1 cellular context compared by ENCODE assay signal in the genomic region with DNA sequence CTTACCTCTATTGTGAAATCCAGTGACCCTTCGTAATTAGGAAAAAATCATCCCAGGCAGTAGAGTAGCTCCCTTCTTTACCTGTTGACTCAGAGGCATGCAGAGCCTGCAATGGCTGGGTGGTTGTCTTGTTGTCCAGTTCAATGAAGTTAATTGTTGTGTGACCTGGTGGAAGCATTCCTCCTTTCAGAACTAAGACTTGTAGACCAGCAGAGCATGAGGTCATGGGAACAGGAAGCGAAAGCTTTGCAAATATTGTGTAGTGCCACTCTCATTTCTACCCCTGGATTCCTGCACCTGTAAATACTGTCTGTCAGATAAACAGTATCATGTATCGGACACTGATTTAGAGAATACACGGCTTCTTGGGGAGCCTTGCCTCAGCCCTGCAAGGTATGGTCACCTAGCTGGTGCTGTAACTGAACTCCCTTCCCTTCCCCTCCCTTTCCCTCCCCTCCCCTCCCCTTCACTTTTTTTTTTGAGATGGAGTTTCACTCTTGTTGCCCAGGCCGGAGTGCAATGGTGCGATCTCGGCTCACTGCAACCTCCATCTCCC.
A peak's percentile ranks its signal among the peaks of the same experiment; 100 is the strongest.
TF ChIP-seq lines count a peak whose summit lies in the region.

No MANE protein-coding gene starts in this region.

TF ChIP-seq in HepG2, 621 proteins besides CTCF, POLR2A, EP300 and RAD21 (continued from another document and continues in another):
- TF ChIP-seq ZSCAN9 (CRISPR knock-in tag; IDR thresholded peaks at IDR 0.05; ENCODE audit: borderline replicate concordance), result no peak
- TF ChIP-seq, protein P1, sequence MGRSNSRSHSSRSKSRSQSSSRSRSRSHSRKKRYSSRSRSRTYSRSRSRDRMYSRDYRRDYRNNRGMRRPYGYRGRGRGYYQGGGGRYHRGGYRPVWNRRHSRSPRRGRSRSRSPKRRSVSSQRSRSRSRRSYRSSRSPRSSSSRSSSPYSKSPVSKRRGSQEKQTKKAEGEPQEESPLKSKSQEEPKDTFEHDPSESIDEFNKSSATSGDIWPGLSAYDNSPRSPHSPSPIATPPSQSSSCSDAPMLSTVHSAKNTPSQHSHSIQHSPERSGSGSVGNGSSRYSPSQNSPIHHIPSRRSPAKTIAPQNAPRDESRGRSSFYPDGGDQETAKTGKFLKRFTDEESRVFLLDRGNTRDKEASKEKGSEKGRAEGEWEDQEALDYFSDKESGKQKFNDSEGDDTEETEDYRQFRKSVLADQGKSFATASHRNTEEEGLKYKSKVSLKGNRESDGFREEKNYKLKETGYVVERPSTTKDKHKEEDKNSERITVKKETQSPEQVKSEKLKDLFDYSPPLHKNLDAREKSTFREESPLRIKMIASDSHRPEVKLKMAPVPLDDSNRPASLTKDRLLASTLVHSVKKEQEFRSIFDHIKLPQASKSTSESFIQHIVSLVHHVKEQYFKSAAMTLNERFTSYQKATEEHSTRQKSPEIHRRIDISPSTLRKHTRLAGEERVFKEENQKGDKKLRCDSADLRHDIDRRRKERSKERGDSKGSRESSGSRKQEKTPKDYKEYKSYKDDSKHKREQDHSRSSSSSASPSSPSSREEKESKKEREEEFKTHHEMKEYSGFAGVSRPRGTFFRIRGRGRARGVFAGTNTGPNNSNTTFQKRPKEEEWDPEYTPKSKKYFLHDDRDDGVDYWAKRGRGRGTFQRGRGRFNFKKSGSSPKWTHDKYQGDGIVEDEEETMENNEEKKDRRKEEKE (IDR thresholded peaks at IDR 0.05), result no peak
- TF ChIP-seq MAFG (CRISPR knock-in tag; IDR thresholded peaks at IDR 0.05), result no peak
- TF ChIP-seq ZNF383 (CRISPR knock-in tag; IDR thresholded peaks at IDR 0.05; ENCODE audit: borderline replicate concordance), result no peak
- TF ChIP-seq HNF4A (CRISPR knock-in tag; IDR thresholded peaks at IDR 0.05), result 0 out of 2 replicates have a peak, but pooled peaks have one; percentile 11
- TF ChIP-seq SMARCC2 (IDR thresholded peaks at IDR 0.05), result no peak
- peak; percentile 25; the same call in 1 of the 2 replicates for TF ChIP-seq RARA (CRISPR knock-in tag; IDR thresholded peaks at IDR 0.05)
- TF ChIP-seq ZNF256 (CRISPR knock-in tag; conservative IDR thresholded peaks at IDR 0.05), result no peak
- TF ChIP-seq ZNF644 (CRISPR knock-in tag; IDR thresholded peaks at IDR 0.05; ENCODE audit: low read depth), result 0 out of 2 replicates have a peak, but pooled peaks have one; percentile 23
- TF ChIP-seq, protein P2, sequence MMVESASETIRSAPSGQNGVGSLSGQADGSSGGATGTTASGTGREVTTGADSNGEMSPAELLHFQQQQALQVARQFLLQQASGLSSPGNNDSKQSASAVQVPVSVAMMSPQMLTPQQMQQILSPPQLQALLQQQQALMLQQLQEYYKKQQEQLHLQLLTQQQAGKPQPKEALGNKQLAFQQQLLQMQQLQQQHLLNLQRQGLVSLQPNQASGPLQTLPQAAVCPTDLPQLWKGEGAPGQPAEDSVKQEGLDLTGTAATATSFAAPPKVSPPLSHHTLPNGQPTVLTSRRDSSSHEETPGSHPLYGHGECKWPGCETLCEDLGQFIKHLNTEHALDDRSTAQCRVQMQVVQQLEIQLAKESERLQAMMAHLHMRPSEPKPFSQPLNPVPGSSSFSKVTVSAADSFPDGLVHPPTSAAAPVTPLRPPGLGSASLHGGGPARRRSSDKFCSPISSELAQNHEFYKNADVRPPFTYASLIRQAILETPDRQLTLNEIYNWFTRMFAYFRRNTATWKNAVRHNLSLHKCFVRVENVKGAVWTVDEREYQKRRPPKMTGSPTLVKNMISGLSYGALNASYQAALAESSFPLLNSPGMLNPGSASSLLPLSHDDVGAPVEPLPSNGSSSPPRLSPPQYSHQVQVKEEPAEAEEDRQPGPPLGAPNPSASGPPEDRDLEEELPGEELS (CRISPR knock-in tag; IDR thresholded peaks at IDR 0.05), result no peak; the same call in 1 of the 2 replicates
- TF ChIP-seq, protein P3, sequence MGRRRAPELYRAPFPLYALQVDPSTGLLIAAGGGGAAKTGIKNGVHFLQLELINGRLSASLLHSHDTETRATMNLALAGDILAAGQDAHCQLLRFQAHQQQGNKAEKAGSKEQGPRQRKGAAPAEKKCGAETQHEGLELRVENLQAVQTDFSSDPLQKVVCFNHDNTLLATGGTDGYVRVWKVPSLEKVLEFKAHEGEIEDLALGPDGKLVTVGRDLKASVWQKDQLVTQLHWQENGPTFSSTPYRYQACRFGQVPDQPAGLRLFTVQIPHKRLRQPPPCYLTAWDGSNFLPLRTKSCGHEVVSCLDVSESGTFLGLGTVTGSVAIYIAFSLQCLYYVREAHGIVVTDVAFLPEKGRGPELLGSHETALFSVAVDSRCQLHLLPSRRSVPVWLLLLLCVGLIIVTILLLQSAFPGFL (CRISPR knock-in tag; IDR thresholded peaks at IDR 0.05), result no peak
- no peak for TF ChIP-seq ZNF75D (CRISPR knock-in tag; IDR thresholded peaks at IDR 0.05; ENCODE audit: borderline replicate concordance)
- no peak for TF ChIP-seq ZNF713 (CRISPR knock-in tag; IDR thresholded peaks at IDR 0.05)
- TF ChIP-seq SOX6 (IDR thresholded peaks at IDR 0.05), result no peak
- TF ChIP-seq SOX6 (CRISPR knock-in tag; IDR thresholded peaks at IDR 0.05), result peak; percentile 41; the same call in 1 of the 2 replicates
- TF ChIP-seq, protein P4, sequence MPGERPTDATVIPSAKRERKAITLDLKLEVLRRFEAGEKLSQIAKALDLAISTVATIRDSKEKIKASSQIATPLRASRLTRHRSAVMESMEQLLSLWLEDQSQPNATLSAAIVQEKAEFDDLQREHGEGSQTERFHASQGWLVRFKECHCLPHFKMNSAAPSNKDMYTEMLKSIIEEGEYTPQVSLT (CRISPR knock-in tag; IDR thresholded peaks at IDR 0.05; ENCODE audit: borderline replicate concordance, low read depth), result no peak
- TF ChIP-seq, protein P5, sequence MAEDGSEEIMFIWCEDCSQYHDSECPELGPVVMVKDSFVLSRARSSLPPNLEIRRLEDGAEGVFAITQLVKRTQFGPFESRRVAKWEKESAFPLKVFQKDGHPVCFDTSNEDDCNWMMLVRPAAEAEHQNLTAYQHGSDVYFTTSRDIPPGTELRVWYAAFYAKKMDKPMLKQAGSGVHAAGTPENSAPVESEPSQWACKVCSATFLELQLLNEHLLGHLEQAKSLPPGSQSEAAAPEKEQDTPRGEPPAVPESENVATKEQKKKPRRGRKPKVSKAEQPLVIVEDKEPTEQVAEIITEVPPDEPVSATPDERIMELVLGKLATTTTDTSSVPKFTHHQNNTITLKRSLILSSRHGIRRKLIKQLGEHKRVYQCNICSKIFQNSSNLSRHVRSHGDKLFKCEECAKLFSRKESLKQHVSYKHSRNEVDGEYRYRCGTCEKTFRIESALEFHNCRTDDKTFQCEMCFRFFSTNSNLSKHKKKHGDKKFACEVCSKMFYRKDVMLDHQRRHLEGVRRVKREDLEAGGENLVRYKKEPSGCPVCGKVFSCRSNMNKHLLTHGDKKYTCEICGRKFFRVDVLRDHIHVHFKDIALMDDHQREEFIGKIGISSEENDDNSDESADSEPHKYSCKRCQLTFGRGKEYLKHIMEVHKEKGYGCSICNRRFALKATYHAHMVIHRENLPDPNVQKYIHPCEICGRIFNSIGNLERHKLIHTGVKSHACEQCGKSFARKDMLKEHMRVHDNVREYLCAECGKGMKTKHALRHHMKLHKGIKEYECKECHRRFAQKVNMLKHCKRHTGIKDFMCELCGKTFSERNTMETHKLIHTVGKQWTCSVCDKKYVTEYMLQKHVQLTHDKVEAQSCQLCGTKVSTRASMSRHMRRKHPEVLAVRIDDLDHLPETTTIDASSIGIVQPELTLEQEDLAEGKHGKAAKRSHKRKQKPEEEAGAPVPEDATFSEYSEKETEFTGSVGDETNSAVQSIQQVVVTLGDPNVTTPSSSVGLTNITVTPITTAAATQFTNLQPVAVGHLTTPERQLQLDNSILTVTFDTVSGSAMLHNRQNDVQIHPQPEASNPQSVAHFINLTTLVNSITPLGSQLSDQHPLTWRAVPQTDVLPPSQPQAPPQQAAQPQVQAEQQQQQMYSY (CRISPR knock-in tag; IDR thresholded peaks at IDR 0.05), result no peak
- TF ChIP-seq, protein P6, sequence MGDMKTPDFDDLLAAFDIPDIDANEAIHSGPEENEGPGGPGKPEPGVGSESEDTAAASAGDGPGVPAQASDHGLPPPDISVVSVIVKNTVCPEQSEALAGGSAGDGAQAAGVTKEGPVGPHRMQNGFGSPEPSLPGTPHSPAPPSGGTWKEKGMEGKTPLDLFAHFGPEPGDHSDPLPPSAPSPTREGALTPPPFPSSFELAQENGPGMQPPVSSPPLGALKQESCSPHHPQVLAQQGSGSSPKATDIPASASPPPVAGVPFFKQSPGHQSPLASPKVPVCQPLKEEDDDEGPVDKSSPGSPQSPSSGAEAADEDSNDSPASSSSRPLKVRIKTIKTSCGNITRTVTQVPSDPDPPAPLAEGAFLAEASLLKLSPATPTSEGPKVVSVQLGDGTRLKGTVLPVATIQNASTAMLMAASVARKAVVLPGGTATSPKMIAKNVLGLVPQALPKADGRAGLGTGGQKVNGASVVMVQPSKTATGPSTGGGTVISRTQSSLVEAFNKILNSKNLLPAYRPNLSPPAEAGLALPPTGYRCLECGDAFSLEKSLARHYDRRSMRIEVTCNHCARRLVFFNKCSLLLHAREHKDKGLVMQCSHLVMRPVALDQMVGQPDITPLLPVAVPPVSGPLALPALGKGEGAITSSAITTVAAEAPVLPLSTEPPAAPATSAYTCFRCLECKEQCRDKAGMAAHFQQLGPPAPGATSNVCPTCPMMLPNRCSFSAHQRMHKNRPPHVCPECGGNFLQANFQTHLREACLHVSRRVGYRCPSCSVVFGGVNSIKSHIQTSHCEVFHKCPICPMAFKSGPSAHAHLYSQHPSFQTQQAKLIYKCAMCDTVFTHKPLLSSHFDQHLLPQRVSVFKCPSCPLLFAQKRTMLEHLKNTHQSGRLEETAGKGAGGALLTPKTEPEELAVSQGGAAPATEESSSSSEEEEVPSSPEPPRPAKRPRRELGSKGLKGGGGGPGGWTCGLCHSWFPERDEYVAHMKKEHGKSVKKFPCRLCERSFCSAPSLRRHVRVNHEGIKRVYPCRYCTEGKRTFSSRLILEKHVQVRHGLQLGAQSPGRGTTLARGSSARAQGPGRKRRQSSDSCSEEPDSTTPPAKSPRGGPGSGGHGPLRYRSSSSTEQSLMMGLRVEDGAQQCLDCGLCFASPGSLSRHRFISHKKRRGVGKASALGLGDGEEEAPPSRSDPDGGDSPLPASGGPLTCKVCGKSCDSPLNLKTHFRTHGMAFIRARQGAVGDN (CRISPR knock-in tag; IDR thresholded peaks at IDR 0.05), result no peak
- TF ChIP-seq KMT2A (CRISPR knock-in tag; IDR thresholded peaks at IDR 0.05), result no peak
- no peak for TF ChIP-seq PHF20 (CRISPR knock-in tag; IDR thresholded peaks at IDR 0.05)
- no peak for TF ChIP-seq MYC (CRISPR knock-in tag; IDR thresholded peaks at IDR 0.05; ENCODE audit: borderline replicate concordance)
- TF ChIP-seq ZNF773 (CRISPR knock-in tag; IDR thresholded peaks at IDR 0.05; ENCODE audit: borderline replicate concordance), result no peak
- TF ChIP-seq, protein P7, sequence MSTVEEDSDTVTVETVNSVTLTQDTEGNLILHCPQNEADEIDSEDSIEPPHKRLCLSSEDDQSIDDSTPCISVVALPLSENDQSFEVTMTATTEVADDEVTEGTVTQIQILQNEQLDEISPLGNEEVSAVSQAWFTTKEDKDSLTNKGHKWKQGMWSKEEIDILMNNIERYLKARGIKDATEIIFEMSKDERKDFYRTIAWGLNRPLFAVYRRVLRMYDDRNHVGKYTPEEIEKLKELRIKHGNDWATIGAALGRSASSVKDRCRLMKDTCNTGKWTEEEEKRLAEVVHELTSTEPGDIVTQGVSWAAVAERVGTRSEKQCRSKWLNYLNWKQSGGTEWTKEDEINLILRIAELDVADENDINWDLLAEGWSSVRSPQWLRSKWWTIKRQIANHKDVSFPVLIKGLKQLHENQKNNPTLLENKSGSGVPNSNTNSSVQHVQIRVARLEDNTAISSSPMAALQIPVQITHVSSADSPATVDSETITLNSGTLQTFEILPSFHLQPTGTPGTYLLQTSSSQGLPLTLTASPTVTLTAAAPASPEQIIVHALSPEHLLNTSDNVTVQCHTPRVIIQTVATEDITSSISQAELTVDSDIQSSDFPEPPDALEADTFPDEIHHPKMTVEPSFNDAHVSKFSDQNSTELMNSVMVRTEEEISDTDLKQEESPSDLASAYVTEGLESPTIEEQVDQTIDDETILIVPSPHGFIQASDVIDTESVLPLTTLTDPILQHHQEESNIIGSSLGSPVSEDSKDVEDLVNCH (CRISPR knock-in tag; IDR thresholded peaks at IDR 0.05), result no peak
- TF ChIP-seq TAF15 (IDR thresholded peaks at IDR 0.05; ENCODE audit: low read depth, low read length, poor library complexity, severe bottlenecking), result no peak
- TF ChIP-seq HOXA3 (CRISPR knock-in tag; IDR thresholded peaks at IDR 0.05), result peak; percentile 19; the same call in 1 of the 2 replicates
- TF ChIP-seq, protein P8, sequence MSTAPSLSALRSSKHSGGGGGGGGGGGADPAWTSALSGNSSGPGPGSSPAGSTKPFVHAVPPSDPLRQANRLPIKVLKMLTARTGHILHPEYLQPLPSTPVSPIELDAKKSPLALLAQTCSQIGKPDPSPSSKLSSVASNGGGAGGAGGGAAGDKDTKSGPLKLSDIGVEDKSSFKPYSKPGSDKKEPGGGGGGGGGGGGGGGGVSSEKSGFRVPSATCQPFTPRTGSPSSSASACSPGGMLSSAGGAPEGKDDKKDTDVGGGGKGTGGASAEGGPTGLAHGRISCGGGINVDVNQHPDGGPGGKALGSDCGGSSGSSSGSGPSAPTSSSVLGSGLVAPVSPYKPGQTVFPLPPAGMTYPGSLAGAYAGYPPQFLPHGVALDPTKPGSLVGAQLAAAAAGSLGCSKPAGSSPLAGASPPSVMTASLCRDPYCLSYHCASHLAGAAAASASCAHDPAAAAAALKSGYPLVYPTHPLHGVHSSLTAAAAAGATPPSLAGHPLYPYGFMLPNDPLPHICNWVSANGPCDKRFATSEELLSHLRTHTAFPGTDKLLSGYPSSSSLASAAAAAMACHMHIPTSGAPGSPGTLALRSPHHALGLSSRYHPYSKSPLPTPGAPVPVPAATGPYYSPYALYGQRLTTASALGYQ (CRISPR knock-in tag; IDR thresholded peaks at IDR 0.05), result no peak
- TF ChIP-seq, protein P9, sequence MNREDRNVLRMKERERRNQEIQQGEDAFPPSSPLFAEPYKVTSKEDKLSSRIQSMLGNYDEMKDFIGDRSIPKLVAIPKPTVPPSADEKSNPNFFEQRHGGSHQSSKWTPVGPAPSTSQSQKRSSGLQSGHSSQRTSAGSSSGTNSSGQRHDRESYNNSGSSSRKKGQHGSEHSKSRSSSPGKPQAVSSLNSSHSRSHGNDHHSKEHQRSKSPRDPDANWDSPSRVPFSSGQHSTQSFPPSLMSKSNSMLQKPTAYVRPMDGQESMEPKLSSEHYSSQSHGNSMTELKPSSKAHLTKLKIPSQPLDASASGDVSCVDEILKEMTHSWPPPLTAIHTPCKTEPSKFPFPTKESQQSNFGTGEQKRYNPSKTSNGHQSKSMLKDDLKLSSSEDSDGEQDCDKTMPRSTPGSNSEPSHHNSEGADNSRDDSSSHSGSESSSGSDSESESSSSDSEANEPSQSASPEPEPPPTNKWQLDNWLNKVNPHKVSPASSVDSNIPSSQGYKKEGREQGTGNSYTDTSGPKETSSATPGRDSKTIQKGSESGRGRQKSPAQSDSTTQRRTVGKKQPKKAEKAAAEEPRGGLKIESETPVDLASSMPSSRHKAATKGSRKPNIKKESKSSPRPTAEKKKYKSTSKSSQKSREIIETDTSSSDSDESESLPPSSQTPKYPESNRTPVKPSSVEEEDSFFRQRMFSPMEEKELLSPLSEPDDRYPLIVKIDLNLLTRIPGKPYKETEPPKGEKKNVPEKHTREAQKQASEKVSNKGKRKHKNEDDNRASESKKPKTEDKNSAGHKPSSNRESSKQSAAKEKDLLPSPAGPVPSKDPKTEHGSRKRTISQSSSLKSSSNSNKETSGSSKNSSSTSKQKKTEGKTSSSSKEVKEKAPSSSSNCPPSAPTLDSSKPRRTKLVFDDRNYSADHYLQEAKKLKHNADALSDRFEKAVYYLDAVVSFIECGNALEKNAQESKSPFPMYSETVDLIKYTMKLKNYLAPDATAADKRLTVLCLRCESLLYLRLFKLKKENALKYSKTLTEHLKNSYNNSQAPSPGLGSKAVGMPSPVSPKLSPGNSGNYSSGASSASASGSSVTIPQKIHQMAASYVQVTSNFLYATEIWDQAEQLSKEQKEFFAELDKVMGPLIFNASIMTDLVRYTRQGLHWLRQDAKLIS (CRISPR knock-in tag; IDR thresholded peaks at IDR 0.05), result no peak
- TF ChIP-seq NCOA2 (CRISPR knock-in tag; IDR thresholded peaks at IDR 0.05), result peak; percentile 40; the same call in 1 of the 2 replicates
